In the genomic region with DNA sequence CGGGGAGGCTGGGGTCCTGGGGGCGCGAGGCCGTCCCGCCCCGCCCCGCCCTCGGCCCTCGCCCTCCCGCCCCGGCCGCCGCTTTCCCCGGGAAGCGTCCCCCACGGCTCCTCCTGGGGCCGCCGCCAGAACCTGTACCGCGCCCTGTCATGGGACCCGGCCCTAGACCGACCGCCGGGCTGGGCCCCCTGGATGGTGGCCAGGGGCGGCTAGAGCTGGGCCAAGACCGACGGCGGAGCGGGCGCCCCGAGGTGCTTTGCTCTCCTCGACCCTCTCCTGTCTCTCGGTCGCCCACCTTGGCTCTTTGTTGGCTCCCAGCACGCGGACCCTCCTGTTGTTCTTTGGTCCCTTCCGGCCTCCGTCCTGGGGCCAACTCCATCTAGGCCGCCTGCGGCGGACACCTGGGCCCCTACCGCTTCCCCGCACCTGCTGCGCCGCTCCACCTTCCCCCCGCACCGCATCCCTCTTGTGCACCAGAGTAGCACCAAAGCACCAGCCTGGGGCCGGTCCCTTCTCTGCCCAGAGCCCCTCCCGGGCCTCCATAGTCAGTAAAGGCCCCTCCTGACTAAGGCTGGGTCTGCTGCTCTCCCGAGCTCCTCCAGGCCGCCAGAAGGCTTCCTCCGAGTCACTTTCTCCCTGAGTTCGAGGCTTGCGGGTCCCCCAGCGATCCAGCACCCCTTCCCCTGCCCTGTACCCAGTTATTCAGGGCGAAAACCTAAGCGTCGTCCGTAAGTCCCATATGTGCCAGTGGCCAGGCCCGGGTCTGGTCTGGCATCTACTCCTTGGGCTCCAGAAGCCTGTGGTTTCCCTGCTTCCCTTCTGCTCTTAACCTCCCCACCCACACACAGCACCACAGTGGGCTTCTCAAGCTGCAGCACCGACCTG, we compare ENCODE assay signal across 8 cellular contexts. TPM values are rescaled to one million over a fixed set of nuclear protein-coding genes. Genes with fewer than 3 reads are reported as not detected.
DNase-seq lines count a peak whose midpoint lies in the region; ATAC-seq and TF ChIP-seq lines count a peak whose summit lies in the region.

No MANE protein-coding gene starts in this region.

- H3K56ac ChIP-seq in H9 (ENCODE audit: insufficient read length, low read depth, low read length) = no peak overlapping the region

- H3K4me3 Mint-ChIP-seq in CD14-positive monocyte = peak overlapping the region; percentile 82 to 98
- H3K4me3 Mint-ChIP-seq in H9 = peak overlapping the region; percentile 96 to 99
- peak overlapping the region; percentile 97 for H3K4me3 Mint-ChIP-seq in activated CD8-positive, alpha-beta T cell treated with anti-CD3 and anti-CD28 coated beads for 36 hours

- H4K91ac ChIP-seq in H9 (ENCODE audit: insufficient read length, low read depth, low read length) = no peak overlapping the region

- no peak for TF ChIP-seq EP300 in suprapubic skin (IDR thresholded peaks at IDR 0.05)

- no peak overlapping the region for H3K23ac ChIP-seq in H9 (ENCODE audit: insufficient read length, low read depth, low read length)

- peaks cover 19 to 37% of the 10 kb centered on the region in 2 donors for H3K36me3 Mint-ChIP-seq in CD14-positive monocyte
- H3K36me3 Mint-ChIP-seq in H9 (ENCODE audit: insufficient read depth in 1 of 3, low read depth in 3 of 3) = peaks cover 33 to 59% (median 50%) of the 10 kb centered on the region in 3 experiments
- H3K36me3 Mint-ChIP-seq in activated CD8-positive, alpha-beta T cell treated with anti-CD3 and anti-CD28 coated beads for 36 hours (ENCODE audit: low read depth) = peaks cover 54% of the 10 kb centered on the region

- no peak for TF ChIP-seq POLR2A in suprapubic skin (IDR thresholded peaks at IDR 0.05)

- H3K4me2 ChIP-seq in H9 (ENCODE audit: insufficient read depth, insufficient read length, low read length) = peak overlapping the region; percentile 76

- H3K79me2 ChIP-seq in H9 (ENCODE audit: insufficient read depth, low read length) = peaks cover 20% of the 10 kb centered on the region; the same call in 1 of the 2 replicates

- CTCF ChIA-PET in activated CD8-positive, alpha-beta T cell treated with anti-CD3 and anti-CD28 coated beads for 36 hours (lab: Charles Lee) = interaction anchor here (0.6 to 15.4 kb wide), 6 partner anchors 8 to 30 kb away, joined by 3 to 257 read pairs (median 7); partner anchors contain the start of gene SLBP

- no peak overlapping the region for H3T11ph ChIP-seq in H9 (ENCODE audit: low read length)

- no peak overlapping the region for H2BK20ac ChIP-seq in H9 (ENCODE audit: low read depth, low read length, poor library complexity, severe bottlenecking)

- intact Hi-C loops in CD14-positive monocyte (cut with micrococcal nuclease) = loop anchor here (1.0 to 10.0 kb wide), 6 partner anchors 9 to 375 kb away; partner anchors contain the start of genes LETM1 (in 1 of the 2), SLBP (in 1 of the 2) and UVSSA (in 1 of the 2)
- intact Hi-C loops in activated CD8-positive, alpha-beta T cell treated with anti-CD3 and anti-CD28 coated beads for 36 hours (cut with micrococcal nuclease) = no loop called here

- H3K9me3 Mint-ChIP-seq in CD14-positive monocyte (no peaks in the 10 kb centered on the region), H9 (no peaks in the 10 kb centered on the region)
- H3K9me3 Mint-ChIP-seq in activated CD8-positive, alpha-beta T cell treated with anti-CD3 and anti-CD28 coated beads for 36 hours = no peaks in the 10 kb centered on the region

- DNase-seq in CD14-positive monocyte (ENCODE audit: low spot score) (no peak), H9 (peak; percentile 27), suprapubic skin (ENCODE audit: low spot score in 2 of 2) (peak in 1 of 2 donors; percentile 66)
- peak; percentile 70 for DNase-seq in activated CD8-positive, alpha-beta T cell treated with anti-CD3 and anti-CD28 coated beads for 36 hours

- H2BK15ac ChIP-seq in H9 (ENCODE audit: low read depth, low read length) = no peak overlapping the region

- WGBS in H9 (ENCODE audit: extremely low coverage, insufficient read length, low lambda C conversion rate) = no CpG with 5 or more reads among the region's 61 CpGs
- 6% methylated on average over 40 of the region's 61 CpGs for WGBS in suprapubic skin

- H4K8ac ChIP-seq in H9 (replicated peaks; ENCODE audit: insufficient read length, low read depth, low read length) = no peak overlapping the region

- H3K4ac ChIP-seq in H9 (ENCODE audit: low read depth, low read length) = no peak overlapping the region

- H3K4me1 ChIP-seq in H9 (ENCODE audit: insufficient read depth, low read length) (no peaks in the 10 kb centered on the region), iPS-15b (ENCODE audit: control insufficient read depth, insufficient read depth, low read length) (no peaks in the 10 kb centered on the region), suprapubic skin (peaks cover 62% of the 10 kb centered on the region)

- ATAC-seq in activated CD8-positive, alpha-beta T cell treated with anti-CD3 and anti-CD28 coated beads for 36 hours = no peak
- ATAC-seq in HG03442 (IDR thresholded peaks at IDR 0.05; ENCODE audit: unreplicated experiment) (no peak), GM18870 (IDR thresholded peaks at IDR 0.05; ENCODE audit: unreplicated experiment) (no peak), GM18511 (IDR thresholded peaks at IDR 0.05; ENCODE audit: unreplicated experiment) (no peak)

- no peak overlapping the region for H2AFZ ChIP-seq in H9 (ENCODE audit: low read length)

- no peaks in the 10 kb centered on the region for H3K9me3 ChIP-seq in H9 (ENCODE audit: control insufficient read depth, low read depth, low read length)
- no peaks in the 10 kb centered on the region for H3K9me3 ChIP-seq in iPS-15b (ENCODE audit: control insufficient read depth, insufficient read depth, low read length)
- no peaks in the 10 kb centered on the region for H3K9me3 ChIP-seq in suprapubic skin

- H2BK120ac ChIP-seq in H9 (ENCODE audit: low read depth, low read length, poor library complexity, severe bottlenecking) = no peak overlapping the region

- H3K9ac ChIP-seq in H9 (ENCODE audit: extremely low read depth, insufficient read length, low read length) (peak overlapping the region; percentile 71), iPS-15b (ENCODE audit: low read depth, low read length) (peak overlapping the region; percentile 92)

- H3K27me3 Mint-ChIP-seq in CD14-positive monocyte (ENCODE audit: low read depth in 3 of 3) = peaks cover 0 to 3% (median 0%) of the 10 kb centered on the region in 3 donors
- H3K27me3 Mint-ChIP-seq in H9 (ENCODE audit: low read depth) = no peaks in the 10 kb centered on the region; the same call in 1 of the 2 replicates
- no peaks in the 10 kb centered on the region for H3K27me3 Mint-ChIP-seq in activated CD8-positive, alpha-beta T cell treated with anti-CD3 and anti-CD28 coated beads for 36 hours

- no peak overlapping the region for H2BK5ac ChIP-seq in H9 (ENCODE audit: insufficient read length, low read length)

- peak overlapping the region; percentile 25; the same call in 1 of the 2 replicates for H3K14ac ChIP-seq in H9 (ENCODE audit: insufficient read depth, low read length)

- H3K4me1 Mint-ChIP-seq in CD14-positive monocyte (peaks cover 68% of the 10 kb centered on the region), H9 (peaks cover 25 to 33% of the 10 kb centered on the region in 2 experiments)
- H3K4me1 Mint-ChIP-seq in activated CD8-positive, alpha-beta T cell treated with anti-CD3 and anti-CD28 coated beads for 36 hours (ENCODE audit: low read depth) = peaks cover 45% of the 10 kb centered on the region

- H3K36me3 ChIP-seq in iPS-15b (ENCODE audit: control insufficient read depth, insufficient read depth, low read length) = peaks cover 54% of the 10 kb centered on the region
- peaks cover 12% of the 10 kb centered on the region for H3K36me3 ChIP-seq in suprapubic skin

- H4K20me1 ChIP-seq in H9 (ENCODE audit: control insufficient read depth, insufficient read depth, insufficient read length) = no peaks in the 10 kb centered on the region

- no peak overlapping the region for H3K27ac ChIP-seq in H9 (ENCODE audit: insufficient read length, low read depth, low read length)
- H3K27ac ChIP-seq in suprapubic skin = peak overlapping the region; percentile 96

- no peak overlapping the region for H2BK12ac ChIP-seq in H9 (ENCODE audit: insufficient read length, low read depth, low read length)

- peak overlapping the region; percentile 84 for H3K4me3 ChIP-seq in iPS-15b (ENCODE audit: low read depth, low read length)
- H3K4me3 ChIP-seq in suprapubic skin = peak overlapping the region; percentile 90

- H2AK5ac ChIP-seq in H9 (ENCODE audit: insufficient read length, low read length) = no peak overlapping the region

- H3K27ac Mint-ChIP-seq in CD14-positive monocyte = peak overlapping the region; percentile 97 to 100 (median 98)
- peak overlapping the region; percentile 86 to 96 (median 96); a peak in 6 of 7 replicates for H3K27ac Mint-ChIP-seq in H9
- H3K27ac Mint-ChIP-seq in activated CD8-positive, alpha-beta T cell treated with anti-CD3 and anti-CD28 coated beads for 36 hours = peak overlapping the region; percentile 99

- no peak overlapping the region for H4K5ac ChIP-seq in H9 (ENCODE audit: insufficient read length, low read depth, low read length)

- H3K79me1 ChIP-seq in H9 (ENCODE audit: insufficient read depth, low read depth, low read length, poor library complexity, severe bottlenecking) = peaks cover 18% of the 10 kb centered on the region

- H3K18ac ChIP-seq in H9 (ENCODE audit: insufficient read length, low read depth, low read length) = peak overlapping the region; percentile 33

- H3K27me3 ChIP-seq in H9 (ENCODE audit: insufficient read depth, low read length) = no peaks in the 10 kb centered on the region
- H3K27me3 ChIP-seq in iPS-15b (ENCODE audit: control insufficient read depth, insufficient read depth, low read length) = no peaks in the 10 kb centered on the region
- H3K27me3 ChIP-seq in suprapubic skin = no peaks in the 10 kb centered on the region

- TF ChIP-seq CTCF in CD14-positive monocyte (IDR thresholded peaks at IDR 0.05) (no peak), H9 (conservative IDR thresholded peaks at IDR 0.05) (no peak), suprapubic skin (IDR thresholded peaks at IDR 0.05) (no peak)
- TF ChIP-seq CTCF in activated CD8-positive, alpha-beta T cell treated with anti-CD3 and anti-CD28 coated beads for 36 hours (IDR thresholded peaks at IDR 0.05) = no peak

- H3K23me2 ChIP-seq in H9 (ENCODE audit: insufficient read length, low read depth, low read length, poor library complexity, severe bottlenecking) = peaks cover 18% of the 10 kb centered on the region

- POLR2A ChIA-PET in activated CD8-positive, alpha-beta T cell treated with anti-CD3 and anti-CD28 coated beads for 36 hours (lab: Charles Lee) = interaction anchor here (0.7 to 11.2 kb wide), 16 partner anchors 12 to 151 kb away, joined by 3 to 190 read pairs (median 4); partner anchors contain the start of genes LETM1, NSD2 and SLBP

RNA-seq across cellular contexts. Expression of gene TACC3, which starts 0.6 kb away (rescaled TPM):
- polyA plus RNA-seq in CD14-positive monocyte = 10 to 100 TPM; 43.7 to 56.6 TPM
- 150 and 156 TPM in 2 replicates for total RNA-seq in H9 (2021)
- total RNA-seq in activated CD8-positive, alpha-beta T cell treated with anti-CD3 and anti-CD28 coated beads for 36 hours = 100 to 1,000 TPM; 190 to 200 TPM
- total RNA-seq in suprapubic skin = 10 to 100 TPM in 2 of 4 donors, 1 to 10 TPM in 2; 7.2 to 11.7 (median 8.8) TPM

RNA-seq across cellular contexts. Expression of gene TMEM129, which starts 0.8 kb away (rescaled TPM):
- 10 to 100 TPM; 22.4 to 24.1 TPM for polyA plus RNA-seq in CD14-positive monocyte
- total RNA-seq in H9 (2021) = 27.3 and 30.4 TPM in 2 replicates
- 10 to 100 TPM; 17.8 to 18.2 TPM for total RNA-seq in activated CD8-positive, alpha-beta T cell treated with anti-CD3 and anti-CD28 coated beads for 36 hours
- total RNA-seq in suprapubic skin = 10 to 100 TPM; 50.4 to 77.2 (median 57.6) TPM

RNA-seq across cellular contexts. Expression of gene SLBP, which starts 9.8 kb away (rescaled TPM):
- 10 to 100 TPM; 59.1 to 63.7 TPM for polyA plus RNA-seq in CD14-positive monocyte
- total RNA-seq in H9 (2021) (62.7 and 67.0 TPM in 2 replicates), suprapubic skin (10 to 100 TPM; 36.9 to 59.1 (median 40.8) TPM)
- total RNA-seq in activated CD8-positive, alpha-beta T cell treated with anti-CD3 and anti-CD28 coated beads for 36 hours = 100 to 1,000 TPM; 115 to 117 TPM

RNA-seq across cellular contexts. Expression of gene FAM53A, which starts 37.8 kb away (rescaled TPM):
- under 1 TPM; 0.40 to 0.82 TPM for polyA plus RNA-seq in CD14-positive monocyte
- total RNA-seq in H9 (2021) = 2.3 and 2.4 TPM in 2 replicates
- total RNA-seq in activated CD8-positive, alpha-beta T cell treated with anti-CD3 and anti-CD28 coated beads for 36 hours = 1 to 10 TPM; 1.2 to 1.8 TPM
- total RNA-seq in suprapubic skin = 1 to 10 TPM; 2.2 to 8.0 (median 4.9) TPM

Comparison
In these comparisons a context has a peak if more than half of its experiments do, and no peak if none do; other contexts are left out.
1. RNA of gene TACC3, which starts 0.6 kb away (total RNA-seq): 190 to 200 TPM in activated CD8-positive, alpha-beta T cell treated with anti-CD3 and anti-CD28 coated beads for 36 hours and 150 to 156 TPM in H9; 7.2 to 11.7 TPM in suprapubic skin; every median in the first group is over 10 times any median in the second.
2. Peak in every context shown above with its lines, with median percentiles within 50 percentile points of each other: H3K27ac Mint-ChIP-seq and H3K4me3 Mint-ChIP-seq.